ENCODE assay signal across 16 cellular contexts in the genomic region with DNA sequence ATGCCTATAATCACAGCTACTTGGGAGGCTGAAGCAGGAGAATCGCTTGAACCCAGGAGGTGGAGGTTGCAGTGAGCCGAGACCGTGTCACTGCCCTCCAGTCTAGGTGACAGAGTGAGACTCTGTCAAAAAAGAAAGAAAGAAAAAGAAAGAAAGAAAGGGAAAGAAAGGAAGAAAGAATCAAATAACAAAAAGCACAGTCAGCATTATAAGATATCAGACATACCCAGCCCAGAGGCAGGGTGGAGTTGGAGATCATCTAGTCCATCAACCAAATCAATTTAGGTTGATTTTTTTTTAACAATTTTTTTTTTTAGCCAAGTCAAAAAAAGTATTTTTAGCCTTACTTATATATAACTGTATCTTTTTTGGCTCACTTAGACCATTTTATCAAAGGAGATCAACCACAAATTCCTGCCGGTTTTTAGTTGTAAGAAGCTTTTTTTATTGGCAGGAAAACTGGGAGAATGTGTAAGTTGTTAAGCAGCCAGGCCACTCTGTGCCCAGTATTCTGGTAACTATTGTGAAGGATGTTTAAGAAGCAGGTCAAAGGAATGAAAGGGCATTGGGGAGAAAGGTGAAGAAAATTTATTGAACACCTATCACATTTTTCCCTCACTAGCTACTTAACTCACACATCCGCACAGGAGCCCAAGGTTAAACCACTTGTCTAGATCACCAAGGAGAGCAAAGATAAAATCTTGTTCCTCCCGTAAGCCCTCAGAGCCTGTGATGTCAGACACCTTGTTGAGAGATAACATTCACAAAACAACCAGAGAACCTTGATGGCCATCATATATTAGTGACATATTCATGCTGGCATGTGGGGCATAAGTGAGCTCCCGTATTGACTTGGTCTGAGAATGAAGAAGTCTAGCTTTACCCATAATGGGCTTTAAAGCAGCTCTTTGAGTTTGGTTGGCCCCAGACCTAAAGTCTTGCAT.
DNase-seq lines count a peak whose midpoint lies in the region; TF ChIP-seq lines count a peak whose summit lies in the region.
"Had no signal": no experiment of that assay in that cellular context is flagged by ENCODE, and none has a peak within 500 bp of the region (broad histone marks: within the 10 kb centered on the region; RNA-seq: fewer than 3 reads in every experiment).

No MANE protein-coding gene starts in this region.

- TF ChIP-seq POLR2A in breast epithelium (IDR thresholded peaks at IDR 0.05) (no peak), transverse colon (IDR thresholded peaks at IDR 0.05) (no peak)

- dilution Hi-C loops in mammary epithelial cell (cut with HindIII; ENCODE audit: low sequenced_read_pairs), result no loop called here

- H3K27ac Mint-ChIP-seq in activated naive CD4-positive, alpha-beta T cell treated with anti-CD3 and anti-CD28 coated beads, Interleukin-2, amount 10 ng/mL, durations not matched to agents 7 days and 5 days, result no peak overlapping the region
- H3K27ac Mint-ChIP-seq: H9 had no signal

- no peak overlapping the region for H3K9ac ChIP-seq in mammary epithelial cell (ENCODE audit: insufficient read depth, low read length)
- H3K9ac ChIP-seq in mucosa of rectum (ENCODE audit: low read depth in 1 of 2, low read length in 2 of 2), result no peak overlapping the region

- H3K27ac ChIP-seq in breast epithelium (peak overlapping the region; percentile 89 to 93), mammary epithelial cell (ENCODE audit: insufficient read depth, low read depth, low read length) (no peak overlapping the region), cingulate gyrus (ENCODE audit: low read depth, low read length) (peak overlapping the region; percentile 78), mucosa of rectum (ENCODE audit: low read depth in 2 of 2, low read length in 2 of 2) (peak overlapping the region; percentile 83 to 89), transverse colon (peak overlapping the region; percentile 72 to 94 (median 88))
- H3K27ac ChIP-seq: 22Rv1, foreskin keratinocyte, SK-N-MC had no signal

- 86% methylated on average over 7 of the region's 7 CpGs for WGBS in mammary epithelial cell (ENCODE audit: low coverage, missing lambda C conversion rate)
- 71 to 82% methylated on average over 7 of the region's 7 CpGs for WGBS in transverse colon (ENCODE audit: low coverage in 1 of 2), 2 donors

- no peaks in the 10 kb centered on the region for H3K9me3 Mint-ChIP-seq in activated naive CD4-positive, alpha-beta T cell treated with anti-CD3 and anti-CD28 coated beads, Interleukin-2, amount 10 ng/mL, durations not matched to agents 7 days and 5 days
- H3K9me3 Mint-ChIP-seq: H9 had no signal

- intact Hi-C loops in breast epithelium (cut with DNase I; ENCODE audit: low total_unique reads) (no loop called here), mammary epithelial cell (cut with micrococcal nuclease) (no loop called here), transverse colon (cut with DNase I; ENCODE audit: low total_unique reads) (loop anchor here (5.0 kb wide), 1 partner anchor 47 kb away; no protein-coding TSS in a partner anchor)

- BruUV-seq in mammary epithelial cell (replicated peaks; lab: Mats Ljungman, UMichigan), result no TSS peak

- H3K9me3 ChIP-seq in breast epithelium, result no peaks in the 10 kb centered on the region
- no peaks in the 10 kb centered on the region for H3K9me3 ChIP-seq in mammary epithelial cell (replicated peaks; ENCODE audit: insufficient read depth, low read length)
- H3K9me3 ChIP-seq in mucosa of rectum (ENCODE audit: control insufficient read depth in 2 of 2, low read length in 2 of 2), result no peaks in the 10 kb centered on the region
- no peaks in the 10 kb centered on the region for H3K9me3 ChIP-seq in transverse colon

- in situ Hi-C loops in mammary epithelial cell (cut with MboI; ENCODE audit: low sequenced_read_pairs in 2 of 2), result loop anchor here in 1 of 2 donors (10.0 kb wide), 1 partner anchor 54 kb away; no protein-coding TSS in a partner anchor
- in situ Hi-C loops in transverse colon (cut with MboI; ENCODE audit: low pct_ligation_motif_present in 1 of 4, low pct_unique_long_range_greater_than_20kb in 1 of 4, low sequenced_read_pairs in 3 of 4), result no loop called here

- H3K27me3 ChIP-seq in breast epithelium, result no peaks in the 10 kb centered on the region
- H3K27me3 ChIP-seq in mammary epithelial cell (ENCODE audit: insufficient read depth, low read length), result no peaks in the 10 kb centered on the region
- no peaks in the 10 kb centered on the region for H3K27me3 ChIP-seq in mucosa of rectum (ENCODE audit: control insufficient read depth in 2 of 2, insufficient read depth in 2 of 2, low read length in 2 of 2)
- H3K27me3 ChIP-seq in transverse colon, result no peaks in the 10 kb centered on the region
- H3K27me3 ChIP-seq: foreskin keratinocyte had no signal

- H3K4me1 ChIP-seq in breast epithelium (peaks cover 0 to 6% of the 10 kb centered on the region in 2 donors), mammary epithelial cell (ENCODE audit: insufficient read depth, low read length) (peaks cover 28% of the 10 kb centered on the region), mucosa of rectum (ENCODE audit: control insufficient read depth in 2 of 2, insufficient read depth in 2 of 2, low read length in 2 of 2) (peaks cover 0 to 3% of the 10 kb centered on the region in 2 donors), transverse colon (peaks cover 8 to 40% (median 14%) of the 10 kb centered on the region in 4 donors)
- H3K4me1 ChIP-seq: foreskin keratinocyte had no signal

- no peak overlapping the region for H2AFZ ChIP-seq in mammary epithelial cell (ENCODE audit: low read depth, low read length)

- no peaks in the 10 kb centered on the region for H3K4me1 Mint-ChIP-seq in activated naive CD4-positive, alpha-beta T cell treated with anti-CD3 and anti-CD28 coated beads, Interleukin-2, amount 10 ng/mL, durations not matched to agents 7 days and 5 days
- H3K4me1 Mint-ChIP-seq: H9 had no signal

- H3K79me2 ChIP-seq in mammary epithelial cell (ENCODE audit: insufficient read depth, low read length), result peaks cover 6% of the 10 kb centered on the region

- H3K36me3 ChIP-seq in breast epithelium (no peaks in the 10 kb centered on the region), mammary epithelial cell (ENCODE audit: insufficient read depth, low read length) (no peaks in the 10 kb centered on the region), mucosa of rectum (ENCODE audit: control insufficient read depth in 2 of 2, insufficient read depth in 2 of 2, low read length in 2 of 2) (no peaks in the 10 kb centered on the region), transverse colon (no peaks in the 10 kb centered on the region)

- H3K27me3 Mint-ChIP-seq in activated naive CD4-positive, alpha-beta T cell treated with anti-CD3 and anti-CD28 coated beads, Interleukin-2, amount 10 ng/mL, durations not matched to agents 7 days and 5 days, result peaks cover 62% of the 10 kb centered on the region

- H4K20me1 ChIP-seq in mammary epithelial cell (ENCODE audit: insufficient read depth, low read length), result no peaks in the 10 kb centered on the region

- H3K4me3 ChIP-seq in breast epithelium (no peak overlapping the region), mammary epithelial cell (replicated peaks in 1 of 3; ENCODE audit: insufficient read depth in 1 of 3, low read depth in 2 of 3, low read length in 3 of 3) (no peak overlapping the region), mucosa of rectum (ENCODE audit: low read length in 2 of 2) (no peak overlapping the region), transverse colon (no peak overlapping the region)
- H3K4me3 ChIP-seq: SK-N-MC had no signal

- no peak for TF ChIP-seq EP300 in transverse colon (IDR thresholded peaks at IDR 0.05; ENCODE audit: low read depth)

- no peak for TF ChIP-seq CTCF in breast epithelium (IDR thresholded peaks at IDR 0.05)
- TF ChIP-seq CTCF in mammary epithelial cell (conservative IDR thresholded peaks at IDR 0.05 in 1 of 2, IDR thresholded peaks at IDR 0.05 in 1 of 2; ENCODE audit: extremely low read depth in 1 of 2, insufficient read depth in 1 of 2, low read depth in 1 of 2, low read length in 2 of 2), result no peak
- no peak for TF ChIP-seq CTCF in transverse colon (IDR thresholded peaks at IDR 0.05)

- H3K36me3 Mint-ChIP-seq in activated naive CD4-positive, alpha-beta T cell treated with anti-CD3 and anti-CD28 coated beads, Interleukin-2, amount 10 ng/mL, durations not matched to agents 7 days and 5 days, result no peaks in the 10 kb centered on the region

- DNase-seq in breast epithelium (ENCODE audit: low spot score in 2 of 2) (peak in 1 of 2 donors; percentile 18), mammary epithelial cell (no peak), transverse colon (no peak)
- DNase-seq in stimulated activated CD4-positive, alpha-beta T cell treated with anti-CD3 and anti-CD28 coated beads, Interleukin-4, amount 100 ng/mL, for 24 hours, result no peak
- no peak for DNase-seq in activated naive CD4-positive, alpha-beta T cell treated with anti-CD3 and anti-CD28 coated beads, Interleukin-2, amount 10 ng/mL, durations not matched to agents 7 days and 5 days
- DNase-seq in activated effector memory CD4-positive, alpha-beta T cell treated with anti-CD3 and anti-CD28 coated beads, Interleukin-2, amount 50 U/mL, for 16 hours, result no peak
- DNase-seq: Calu3, foreskin keratinocyte, H9, NCI-H1417, NCI-H69, substantia nigra had no signal

- CTCF ChIA-PET in mammary epithelial cell (lab: Charles Lee; ENCODE audit: low non-redundant PET), result no interaction called here
- CTCF ChIA-PET in activated naive CD4-positive, alpha-beta T cell treated with anti-CD3 and anti-CD28 coated beads, Interleukin-2, amount 10 ng/mL, durations not matched to agents 7 days and 5 days (lab: Charles Lee), result no interaction called here

- H3K4me2 ChIP-seq in mammary epithelial cell (ENCODE audit: insufficient read depth, low read depth, low read length), result no peak overlapping the region

- H3K4me3 Mint-ChIP-seq in activated naive CD4-positive, alpha-beta T cell treated with anti-CD3 and anti-CD28 coated beads, Interleukin-2, amount 10 ng/mL, durations not matched to agents 7 days and 5 days, result no peak overlapping the region
- H3K4me3 Mint-ChIP-seq: H9 had no signal
